23 cellular contexts compared by ENCODE assay signal in genomic region chr2:24814498-24814897, GRCh38.
"Had no signal": no experiment of that assay in that cellular context is flagged by ENCODE, and none has a peak within 500 bp of the region (broad histone marks: within the 10 kb centered on the region; RNA-seq: fewer than 3 reads in every experiment).

No MANE protein-coding gene starts in this region.

- H3K36me3 ChIP-seq: right lobe of liver had no signal

- DNase-seq: dermis blood vessel endothelial cell; effector memory CD8-positive, alpha-beta T cell; mucosa of descending colon; naive thymus-derived CD4-positive, alpha-beta T cell; right lobe of liver; small intestine; stimulated activated CD4-positive, alpha-beta T cell treated with anti-CD3 and anti-CD28 coated beads, Interleukin-15, amount 100 ng/mL, for 24 hours; stimulated activated CD4-positive, alpha-beta T cell treated with anti-CD3 and anti-CD28 coated beads, Interleukin-2, amount 100 ng/mL, for 48 hours; stimulated activated naive CD4-positive, alpha-beta T cell; stimulated activated naive CD8-positive, alpha-beta T cell treated with anti-CD3 and anti-CD28 coated beads, Interleukin-15, amount 100 ng/mL, for 72 hours; thyroid gland had no signal

- FAIRE-seq: frontal cortex, keratinocyte, small intestine had no signal

- H3K4me3 Mint-ChIP-seq: effector memory CD8-positive, alpha-beta T cell; memory B cell; naive thymus-derived CD4-positive, alpha-beta T cell; nephron; neural progenitor cell; stimulated activated naive CD8-positive, alpha-beta T cell treated with anti-CD3 and anti-CD28 coated beads, Interleukin-15, amount 100 ng/mL, for 72 hours; type B pancreatic cell had no signal

- H3K9me3 Mint-ChIP-seq: effector memory CD8-positive, alpha-beta T cell; memory B cell; naive thymus-derived CD4-positive, alpha-beta T cell; nephron; stimulated activated naive CD8-positive, alpha-beta T cell treated with anti-CD3 and anti-CD28 coated beads, Interleukin-15, amount 100 ng/mL, for 72 hours; type B pancreatic cell had no signal

- H3K9me3 ChIP-seq: mucosa of descending colon, right lobe of liver, suprapubic skin, thyroid gland had no signal

- ATAC-seq: effector memory CD8-positive, alpha-beta T cell; left lobe of liver; mucosa of descending colon; naive thymus-derived CD4-positive, alpha-beta T cell; right lobe of liver; stimulated activated naive CD8-positive, alpha-beta T cell treated with anti-CD3 and anti-CD28 coated beads, Interleukin-15, amount 100 ng/mL, for 72 hours had no signal

- H2AFZ ChIP-seq: neural progenitor cell, parathyroid adenoma had no signal

- H3K27me3 Mint-ChIP-seq: effector memory CD8-positive, alpha-beta T cell; memory B cell; naive thymus-derived CD4-positive, alpha-beta T cell; progenitor cell of endocrine pancreas; stimulated activated naive CD8-positive, alpha-beta T cell treated with anti-CD3 and anti-CD28 coated beads, Interleukin-15, amount 100 ng/mL, for 72 hours; type B pancreatic cell had no signal

- H3K4me2 ChIP-seq: neural progenitor cell had no signal

- H3K9ac ChIP-seq: neural progenitor cell, parathyroid adenoma had no signal

- H3K27me3 ChIP-seq: neural progenitor cell, right lobe of liver, suprapubic skin, thyroid gland had no signal

- H3K4me1 Mint-ChIP-seq: memory B cell, neural progenitor cell had no signal

- H3K27ac ChIP-seq: coronary artery, neural progenitor cell, parathyroid adenoma, right lobe of liver, suprapubic skin, thyroid gland had no signal

- H3K4me1 ChIP-seq: neural progenitor cell, parathyroid adenoma, suprapubic skin, thyroid gland had no signal

- H3K27ac Mint-ChIP-seq: memory B cell; naive thymus-derived CD4-positive, alpha-beta T cell; nephron; neural progenitor cell; stimulated activated naive CD8-positive, alpha-beta T cell treated with anti-CD3 and anti-CD28 coated beads, Interleukin-15, amount 100 ng/mL, for 72 hours; type B pancreatic cell had no signal

- H3K4me3 ChIP-seq: coronary artery, lung, mucosa of descending colon, neural progenitor cell, right lobe of liver, suprapubic skin, thyroid gland had no signal
